Comparison of ENCODE assay signal across 12 cellular contexts in genomic region chr3:113623324-113623723, GRCh38.
DNase-seq lines count a peak whose midpoint lies in the region; ATAC-seq, FAIRE-seq and TF ChIP-seq lines count a peak whose summit lies in the region.
"Had no signal": no experiment of that assay in that cellular context is flagged by ENCODE, and none has a peak within 500 bp of the region (broad histone marks: within the 10 kb centered on the region; RNA-seq: fewer than 3 reads in every experiment).

No MANE protein-coding gene starts in this region.

- H3K9me3 ChIP-seq in endothelial cell of umbilical vein (replicated peaks; ENCODE audit: control insufficient read depth, insufficient read depth, low read length), result no peaks in the 10 kb centered on the region
- H3K9me3 ChIP-seq in neuronal stem cell (replicated peaks in 1 of 2; ENCODE audit: control insufficient read depth in 2 of 2, insufficient read depth in 1 of 2, low read depth in 1 of 2, low read length in 2 of 2), result no peaks in the 10 kb centered on the region
- no peaks in the 10 kb centered on the region for H3K9me3 ChIP-seq in gastroesophageal sphincter

- H4K91ac ChIP-seq in neuronal stem cell (ENCODE audit: low read depth, low read length, poor library complexity), result no peak overlapping the region

- H3K27ac ChIP-seq in endothelial cell of umbilical vein (ENCODE audit: insufficient read depth, low read depth, low read length), result no peak overlapping the region
- H3K27ac ChIP-seq in neuronal stem cell (replicated peaks; ENCODE audit: low read length), result no peak overlapping the region
- H3K27ac ChIP-seq in gastroesophageal sphincter, result no peak overlapping the region

- TF ChIP-seq POLR2A in endothelial cell of umbilical vein (IDR thresholded peaks at IDR 0.05; ENCODE audit: low read depth, low read length) (no peak), gastroesophageal sphincter (IDR thresholded peaks at IDR 0.05) (no peak)

- no CpG with 5 or more reads among the region's 19 CpGs for WGBS in neuronal stem cell (ENCODE audit: extremely low coverage in 2 of 2, insufficient read length in 2 of 2, insufficient replicate concordance in 1 of 2), 2 donors
- WGBS in gastroesophageal sphincter (ENCODE audit: low coverage in 1 of 2), 2 donors, result 37 to 46% methylated on average over 9 to 17 of the region's 19 CpGs

- CTCF ChIA-PET in endothelial cell of umbilical vein (lab: Charles Lee), result interaction anchor here (1.1 to 1.9 kb wide), 4 partner anchors 13 to 130 kb away, joined by 4 to 12 read pairs (median 5); no protein-coding TSS in a partner anchor

- H2BK5ac ChIP-seq in neuronal stem cell (ENCODE audit: low read length), result no peak overlapping the region

- no peak overlapping the region for H2BK120ac ChIP-seq in neuronal stem cell (ENCODE audit: low read depth, low read length)

- no peaks in the 10 kb centered on the region for H3K79me2 ChIP-seq in endothelial cell of umbilical vein (ENCODE audit: control insufficient read depth, insufficient read depth, low read length)

- no peak for FAIRE-seq in endothelial cell of umbilical vein (lab: Jason Lieb, UNC)

- H3K23ac ChIP-seq in neuronal stem cell (ENCODE audit: low read depth, low read length, poor library complexity), result no peak overlapping the region

- H3K79me1 ChIP-seq in neuronal stem cell (ENCODE audit: low read depth, low read length), result no peaks in the 10 kb centered on the region

- no peak overlapping the region for H2AK5ac ChIP-seq in neuronal stem cell (ENCODE audit: low read depth, low read length)

- H3K9me1 ChIP-seq in endothelial cell of umbilical vein (replicated peaks; ENCODE audit: control insufficient read depth, extremely low read depth, insufficient read depth, low read length), result no peaks in the 10 kb centered on the region

- no peak for TF ChIP-seq EP300 in gastroesophageal sphincter (IDR thresholded peaks at IDR 0.05)

- H3K4me1 ChIP-seq in endothelial cell of umbilical vein (ENCODE audit: control insufficient read depth, extremely low read depth, insufficient read depth, low read length) (peaks cover 4% of the 10 kb centered on the region), neuronal stem cell (ENCODE audit: control insufficient read depth in 2 of 2, insufficient read depth in 1 of 2, low read depth in 1 of 2, low read length in 2 of 2) (no peaks in the 10 kb centered on the region), gastroesophageal sphincter (peaks cover 0 to 19% (median 0%) of the 10 kb centered on the region in 3 donors)

- POLR2A ChIA-PET in endothelial cell of umbilical vein (lab: Charles Lee), result no interaction called here

- TF ChIP-seq CTCF in endothelial cell of umbilical vein (IDR thresholded peaks at IDR 0.05; ENCODE audit: extremely low read depth in 1 of 2, insufficient read depth in 1 of 2, low read depth in 1 of 2, low read length in 2 of 2), result peak in 1 of 2 donors; percentile 15
- no peak for TF ChIP-seq CTCF in gastroesophageal sphincter (IDR thresholded peaks at IDR 0.05)

- intact Hi-C loops in endothelial cell of umbilical vein (cut with micrococcal nuclease), result loop anchor here (10.0 kb wide), 1 partner anchor 289 kb away; no protein-coding TSS in a partner anchor

- H3K9ac ChIP-seq in endothelial cell of umbilical vein (replicated peaks; ENCODE audit: extremely low read depth, insufficient read depth, low read length) (no peak overlapping the region), neuronal stem cell (ENCODE audit: low read depth, low read length, poor library complexity) (no peak overlapping the region)

- no peak overlapping the region for H4K8ac ChIP-seq in neuronal stem cell (ENCODE audit: low read depth, low read length)

- BruUV-seq in endothelial cell of umbilical vein (replicated peaks; lab: Mats Ljungman, UMichigan), result no TSS peak

- H2BK12ac ChIP-seq in neuronal stem cell (ENCODE audit: low read length), result no peak overlapping the region

- no peak overlapping the region for H2BK15ac ChIP-seq in neuronal stem cell (ENCODE audit: low read length)

- H3K14ac ChIP-seq in neuronal stem cell (ENCODE audit: low read length), result no peak overlapping the region

- H4K20me1 ChIP-seq in endothelial cell of umbilical vein (replicated peaks; ENCODE audit: control insufficient read depth, extremely low read depth, insufficient read depth, low read length), result no peaks in the 10 kb centered on the region

- H3K36me3 ChIP-seq in endothelial cell of umbilical vein (ENCODE audit: control insufficient read depth in 2 of 2, extremely low read depth in 1 of 2, insufficient read depth in 2 of 2, low read length in 2 of 2) (no peaks in the 10 kb centered on the region), neuronal stem cell (replicated peaks in 1 of 2; ENCODE audit: control insufficient read depth in 2 of 2, insufficient read depth in 2 of 2, low read length in 2 of 2) (no peaks in the 10 kb centered on the region), gastroesophageal sphincter (no peaks in the 10 kb centered on the region)

- peaks cover 19 to 30% of the 10 kb centered on the region in 2 experiments for H3K27me3 ChIP-seq in endothelial cell of umbilical vein (ENCODE audit: control insufficient read depth in 2 of 2, insufficient read depth in 2 of 2, low read length in 2 of 2)
- peaks cover 0 to 7% (median 0%) of the 10 kb centered on the region in 3 experiments for H3K27me3 ChIP-seq in neuronal stem cell (ENCODE audit: control insufficient read depth in 3 of 3, insufficient read depth in 3 of 3, low read depth in 1 of 3, low read length in 3 of 3)
- no peaks in the 10 kb centered on the region for H3K27me3 ChIP-seq in gastroesophageal sphincter

- no peak overlapping the region for H3K4ac ChIP-seq in neuronal stem cell (ENCODE audit: low read length)

- peak overlapping the region; percentile 54 for H3K18ac ChIP-seq in neuronal stem cell (ENCODE audit: low read length)

- DNase-seq in AG20443 (ENCODE audit: low spot score) (peak; percentile 41), NCI-H2227 (lab: John Stamatoyannopoulos, UW; ENCODE audit: unreplicated experiment) (peak; percentile 11), endothelial cell of umbilical vein (ENCODE audit: low read depth, low spot score) (no peak), neuronal stem cell (ENCODE audit: low spot score) (no peak)
- DNase-seq in activated naive CD4-positive, alpha-beta T cell treated with Interleukin-2 at 50 U/mL for 16 hours, result no peak
- DNase-seq: CD8-positive, alpha-beta memory T cell; left colon; NCI-H1105 treated with DMSO at 0.1 percent for 48 hours; NK-92 treated with Interleukin-12 subunit alpha and Interleukin-12 subunit beta, amount 100 ng/mL, for 24 hours had no signal

- ATAC-seq in HG02981 (IDR thresholded peaks at IDR 0.05; ENCODE audit: unreplicated experiment), result no peak
- ATAC-seq in gastroesophageal sphincter, result no peak
- no peak for ATAC-seq in HG03108 (IDR thresholded peaks at IDR 0.05; ENCODE audit: unreplicated experiment)
- ATAC-seq: left colon had no signal

- peak overlapping the region; percentile 47 for H2AFZ ChIP-seq in endothelial cell of umbilical vein (ENCODE audit: low read depth, low read length)
- H2AFZ ChIP-seq in neuronal stem cell (ENCODE audit: low read length), result peak overlapping the region; percentile 32

- H3K4me2 ChIP-seq in endothelial cell of umbilical vein (ENCODE audit: insufficient read depth, low read length) (peak overlapping the region; percentile 8), neuronal stem cell (ENCODE audit: insufficient read depth, low read length, poor library complexity, severe bottlenecking) (peak overlapping the region; percentile 32)

- H3K4me3 ChIP-seq in endothelial cell of umbilical vein (replicated peaks in 1 of 3; ENCODE audit: insufficient read depth in 1 of 3, low read depth in 1 of 3, low read length in 3 of 3) (no peak overlapping the region), neuronal stem cell (ENCODE audit: low read length in 2 of 2) (no peak overlapping the region), gastroesophageal sphincter (no peak overlapping the region)

- dilution Hi-C loops in endothelial cell of umbilical vein (cut with MboI; ENCODE audit: extremely low pct_ligation_motif_present, low sequenced_read_pairs), result no loop called here

TF ChIP-seq in endothelial cell of umbilical vein, 7 proteins besides CTCF, POLR2A, EP300 and RAD21:
- TF ChIP-seq JUN (IDR thresholded peaks at IDR 0.05; ENCODE audit: borderline replicate concordance, insufficient read depth, insufficient read length, low read depth), result no peak
- TF ChIP-seq GATA2 (IDR thresholded peaks at IDR 0.05; ENCODE audit: insufficient read depth, insufficient read length, low read depth, low read length), result no peak
- TF ChIP-seq EZH2 (IDR thresholded peaks at IDR 0.05; ENCODE audit: borderline replicate concordance, low read depth, low read length, severe bottlenecking), result no peak
- TF ChIP-seq MAX (IDR thresholded peaks at IDR 0.05; ENCODE audit: insufficient read depth, insufficient read length), result no peak
- TF ChIP-seq MYC (IDR thresholded peaks at IDR 0.05; ENCODE audit: low read depth, low read length), result no peak
- no peak for TF ChIP-seq POLR2AphosphoS5 (IDR thresholded peaks at IDR 0.05; ENCODE audit: insufficient read depth, low read depth, low read length)
- TF ChIP-seq FOS (IDR thresholded peaks at IDR 0.05; ENCODE audit: borderline replicate concordance, insufficient read depth, low read length), result no peak
TF ChIP-seq in endothelial cell of umbilical vein: peak in this region for 0.

Comparison
In these comparisons a context has a peak if more than half of its experiments do, and no peak if none do; other contexts are left out.
1. DNase-seq: peak in AG20443 (single experiment) and NCI-H2227 (single experiment); none in endothelial cell of umbilical vein (single experiment), neuronal stem cell (single experiment) and activated naive CD4-positive, alpha-beta T cell treated with Interleukin-2 at 50 U/mL for 16 hours (single experiment).